ENCODE assay signal across 2 cellular contexts in the genomic region with DNA sequence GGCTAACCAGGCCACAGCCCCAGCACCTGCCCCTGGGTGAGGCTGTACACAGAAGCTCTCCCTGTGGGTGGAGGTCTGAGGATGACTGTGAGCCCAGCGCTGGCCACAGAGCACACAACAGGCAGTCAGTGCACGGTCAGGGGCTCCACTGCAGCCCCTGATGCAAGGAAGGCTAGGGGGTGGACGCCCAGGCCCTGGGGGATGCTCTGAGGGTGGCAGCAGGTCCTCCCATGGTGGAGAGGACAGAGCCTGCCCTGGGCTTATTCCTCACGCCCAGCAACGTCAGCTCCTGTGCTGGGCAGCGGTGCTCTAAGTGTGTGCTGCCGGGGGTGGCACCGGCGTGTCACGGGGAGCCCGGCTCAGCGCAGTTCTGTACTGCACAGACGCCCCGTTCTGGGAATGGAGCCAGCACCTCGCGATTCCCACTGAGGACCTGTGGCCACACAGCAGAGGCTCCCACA.
TF ChIP-seq lines count a peak whose summit lies in the region.

No MANE protein-coding gene starts in this region.

TF ChIP-seq in IMR-90, 13 proteins besides CTCF, POLR2A, EP300 and RAD21 (continued from another document):
- TF ChIP-seq CHD1 (IDR thresholded peaks at IDR 0.05; ENCODE audit: low read depth, low read length) (no peak), MAZ (IDR thresholded peaks at IDR 0.05; ENCODE audit: borderline replicate concordance, low read depth, low read length) (no peak), CEBPB (IDR thresholded peaks at IDR 0.05; ENCODE audit: low read depth, low read length) (no peak), NFE2L2 (IDR thresholded peaks at IDR 0.05; ENCODE audit: low read depth, low read length) (no peak), SMC3 (IDR thresholded peaks at IDR 0.05; ENCODE audit: low read depth, low read length) (no peak), RCOR1 (IDR thresholded peaks at IDR 0.05; ENCODE audit: insufficient replicate concordance, low read length) (no peak), MAFK (IDR thresholded peaks at IDR 0.05; ENCODE audit: low read depth, low read length) (no peak), MXI1 (IDR thresholded peaks at IDR 0.05; ENCODE audit: borderline replicate concordance, low read depth, low read length) (no peak)
- TF ChIP-seq, protein P1, sequence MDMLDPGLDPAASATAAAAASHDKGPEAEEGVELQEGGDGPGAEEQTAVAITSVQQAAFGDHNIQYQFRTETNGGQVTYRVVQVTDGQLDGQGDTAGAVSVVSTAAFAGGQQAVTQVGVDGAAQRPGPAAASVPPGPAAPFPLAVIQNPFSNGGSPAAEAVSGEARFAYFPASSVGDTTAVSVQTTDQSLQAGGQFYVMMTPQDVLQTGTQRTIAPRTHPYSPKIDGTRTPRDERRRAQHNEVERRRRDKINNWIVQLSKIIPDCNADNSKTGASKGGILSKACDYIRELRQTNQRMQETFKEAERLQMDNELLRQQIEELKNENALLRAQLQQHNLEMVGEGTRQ (IDR thresholded peaks at IDR 0.05; ENCODE audit: low read depth, low read length), result no peak
- TF ChIP-seq, protein P2, sequence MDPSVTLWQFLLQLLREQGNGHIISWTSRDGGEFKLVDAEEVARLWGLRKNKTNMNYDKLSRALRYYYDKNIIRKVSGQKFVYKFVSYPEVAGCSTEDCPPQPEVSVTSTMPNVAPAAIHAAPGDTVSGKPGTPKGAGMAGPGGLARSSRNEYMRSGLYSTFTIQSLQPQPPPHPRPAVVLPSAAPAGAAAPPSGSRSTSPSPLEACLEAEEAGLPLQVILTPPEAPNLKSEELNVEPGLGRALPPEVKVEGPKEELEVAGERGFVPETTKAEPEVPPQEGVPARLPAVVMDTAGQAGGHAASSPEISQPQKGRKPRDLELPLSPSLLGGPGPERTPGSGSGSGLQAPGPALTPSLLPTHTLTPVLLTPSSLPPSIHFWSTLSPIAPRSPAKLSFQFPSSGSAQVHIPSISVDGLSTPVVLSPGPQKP (IDR thresholded peaks at IDR 0.05; ENCODE audit: borderline replicate concordance, low read depth, low read length), result no peak

TF ChIP-seq in WTC11, 78 proteins besides CTCF, POLR2A, EP300 and RAD21 (continued from another document):
- TF ChIP-seq, protein P3, sequence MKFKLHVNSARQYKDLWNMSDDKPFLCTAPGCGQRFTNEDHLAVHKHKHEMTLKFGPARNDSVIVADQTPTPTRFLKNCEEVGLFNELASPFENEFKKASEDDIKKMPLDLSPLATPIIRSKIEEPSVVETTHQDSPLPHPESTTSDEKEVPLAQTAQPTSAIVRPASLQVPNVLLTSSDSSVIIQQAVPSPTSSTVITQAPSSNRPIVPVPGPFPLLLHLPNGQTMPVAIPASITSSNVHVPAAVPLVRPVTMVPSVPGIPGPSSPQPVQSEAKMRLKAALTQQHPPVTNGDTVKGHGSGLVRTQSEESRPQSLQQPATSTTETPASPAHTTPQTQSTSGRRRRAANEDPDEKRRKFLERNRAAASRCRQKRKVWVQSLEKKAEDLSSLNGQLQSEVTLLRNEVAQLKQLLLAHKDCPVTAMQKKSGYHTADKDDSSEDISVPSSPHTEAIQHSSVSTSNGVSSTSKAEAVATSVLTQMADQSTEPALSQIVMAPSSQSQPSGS (CRISPR knock-in tag; IDR thresholded peaks at IDR 0.05; ENCODE audit: borderline replicate concordance, low read depth), result no peak
- TF ChIP-seq ZNF232 (CRISPR knock-in tag; IDR thresholded peaks at IDR 0.05) (no peak), ZNF219 (CRISPR knock-in tag; IDR thresholded peaks at IDR 0.05; ENCODE audit: borderline replicate concordance) (no peak), GTF2I (CRISPR knock-in tag; conservative IDR thresholded peaks at IDR 0.05) (no peak), SMAD4 (CRISPR knock-in tag; IDR thresholded peaks at IDR 0.05) (no peak), NR2C2 (CRISPR knock-in tag; IDR thresholded peaks at IDR 0.05) (no peak), CREB1 (CRISPR knock-in tag; IDR thresholded peaks at IDR 0.05) (no peak), EMX1 (CRISPR knock-in tag; IDR thresholded peaks at IDR 0.05) (no peak), ZNF416 (CRISPR knock-in tag; IDR thresholded peaks at IDR 0.05) (no peak)
- TF ChIP-seq, protein P4, sequence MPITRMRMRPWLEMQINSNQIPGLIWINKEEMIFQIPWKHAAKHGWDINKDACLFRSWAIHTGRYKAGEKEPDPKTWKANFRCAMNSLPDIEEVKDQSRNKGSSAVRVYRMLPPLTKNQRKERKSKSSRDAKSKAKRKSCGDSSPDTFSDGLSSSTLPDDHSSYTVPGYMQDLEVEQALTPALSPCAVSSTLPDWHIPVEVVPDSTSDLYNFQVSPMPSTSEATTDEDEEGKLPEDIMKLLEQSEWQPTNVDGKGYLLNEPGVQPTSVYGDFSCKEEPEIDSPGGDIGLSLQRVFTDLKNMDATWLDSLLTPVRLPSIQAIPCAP (CRISPR knock-in tag; IDR thresholded peaks at IDR 0.05), result no peak
- TF ChIP-seq, protein P5, sequence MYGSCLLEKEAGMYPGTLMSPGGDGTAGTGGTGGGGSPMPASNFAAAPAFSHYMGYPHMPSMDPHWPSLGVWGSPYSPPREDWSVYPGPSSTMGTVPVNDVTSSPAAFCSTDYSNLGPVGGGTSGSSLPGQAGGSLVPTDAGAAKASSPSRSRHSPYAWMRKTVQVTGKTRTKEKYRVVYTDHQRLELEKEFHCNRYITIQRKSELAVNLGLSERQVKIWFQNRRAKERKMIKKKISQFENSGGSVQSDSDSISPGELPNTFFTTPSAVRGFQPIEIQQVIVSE (CRISPR knock-in tag; IDR thresholded peaks at IDR 0.05; ENCODE audit: borderline replicate concordance), result no peak
- TF ChIP-seq, protein P1 (CRISPR knock-in tag; IDR thresholded peaks at IDR 0.05), result no peak
- TF ChIP-seq, protein P6, sequence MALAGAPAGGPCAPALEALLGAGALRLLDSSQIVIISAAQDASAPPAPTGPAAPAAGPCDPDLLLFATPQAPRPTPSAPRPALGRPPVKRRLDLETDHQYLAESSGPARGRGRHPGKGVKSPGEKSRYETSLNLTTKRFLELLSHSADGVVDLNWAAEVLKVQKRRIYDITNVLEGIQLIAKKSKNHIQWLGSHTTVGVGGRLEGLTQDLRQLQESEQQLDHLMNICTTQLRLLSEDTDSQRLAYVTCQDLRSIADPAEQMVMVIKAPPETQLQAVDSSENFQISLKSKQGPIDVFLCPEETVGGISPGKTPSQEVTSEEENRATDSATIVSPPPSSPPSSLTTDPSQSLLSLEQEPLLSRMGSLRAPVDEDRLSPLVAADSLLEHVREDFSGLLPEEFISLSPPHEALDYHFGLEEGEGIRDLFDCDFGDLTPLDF (CRISPR knock-in tag; IDR thresholded peaks at IDR 0.05), result no peak
